ENCODE assay signal across 10 cellular contexts in genomic region chr5:75847561-75848021, GRCh38.
DNase-seq lines count a peak whose midpoint lies in the region; ATAC-seq and TF ChIP-seq lines count a peak whose summit lies in the region.
"Had no signal": no experiment of that assay in that cellular context is flagged by ENCODE, and none has a peak within 500 bp of the region (broad histone marks: within the 10 kb centered on the region; RNA-seq: fewer than 3 reads in every experiment).

No MANE protein-coding gene starts in this region.

- no peak overlapping the region for H3K4me3 Mint-ChIP-seq in stimulated activated effector memory CD8-positive, alpha-beta T cell treated with anti-CD3 and anti-CD28 coated beads, Interleukin-12 subunit alpha, Interleukin-12 subunit beta, amount 100 ng/mL, for 72 hours
- H3K4me3 Mint-ChIP-seq in glutamatergic neuron (ENCODE audit: unreplicated experiment), result no peak overlapping the region
- H3K4me3 Mint-ChIP-seq: brain had no signal

- no peak overlapping the region for H3K27ac Mint-ChIP-seq in stimulated activated effector memory CD8-positive, alpha-beta T cell treated with anti-CD3 and anti-CD28 coated beads, Interleukin-12 subunit alpha, Interleukin-12 subunit beta, amount 100 ng/mL, for 72 hours
- H3K27ac Mint-ChIP-seq in glutamatergic neuron (ENCODE audit: unreplicated experiment), result no peak overlapping the region
- H3K27ac Mint-ChIP-seq: brain had no signal

- no peak for TF ChIP-seq CTCF in glutamatergic neuron (IDR thresholded peaks at IDR 0.05; ENCODE audit: partially characterized antibody, unreplicated experiment)

- peak; percentile 83 for ATAC-seq in GM18505 (IDR thresholded peaks at IDR 0.05; ENCODE audit: unreplicated experiment)
- peak; percentile 92 for ATAC-seq in GM21515 (IDR thresholded peaks at IDR 0.05; ENCODE audit: unreplicated experiment)
- peak; percentile 89 for ATAC-seq in HG03135 (IDR thresholded peaks at IDR 0.05; ENCODE audit: unreplicated experiment)
- ATAC-seq in stimulated activated effector memory CD8-positive, alpha-beta T cell treated with anti-CD3 and anti-CD28 coated beads, Interleukin-12 subunit alpha, Interleukin-12 subunit beta, amount 100 ng/mL, for 72 hours, result no peak

- H3K4me1 Mint-ChIP-seq in stimulated activated effector memory CD8-positive, alpha-beta T cell treated with anti-CD3 and anti-CD28 coated beads, Interleukin-12 subunit alpha, Interleukin-12 subunit beta, amount 100 ng/mL, for 72 hours, result no peaks in the 10 kb centered on the region
- no peaks in the 10 kb centered on the region for H3K4me1 Mint-ChIP-seq in glutamatergic neuron (ENCODE audit: low read depth, unreplicated experiment)

- no peaks in the 10 kb centered on the region for H3K36me3 Mint-ChIP-seq in stimulated activated effector memory CD8-positive, alpha-beta T cell treated with anti-CD3 and anti-CD28 coated beads, Interleukin-12 subunit alpha, Interleukin-12 subunit beta, amount 100 ng/mL, for 72 hours
- no peaks in the 10 kb centered on the region for H3K36me3 Mint-ChIP-seq in glutamatergic neuron (ENCODE audit: unreplicated experiment)
- H3K36me3 Mint-ChIP-seq: brain had no signal

- no peak for TF ChIP-seq POLR2A in GM18505 (IDR thresholded peaks at IDR 0.05; ENCODE audit: borderline replicate concordance, extremely low read depth, insufficient read depth, insufficient read length)

- DNase-seq in SIG-M5 (lab: John Stamatoyannopoulos, UW) (peak; percentile 65), glutamatergic neuron (no peak), NCI-H1417 treated with DMSO at 0.1 percent for 48 hours (lab: John Stamatoyannopoulos, UW) (no peak)
- DNase-seq in stimulated activated effector memory CD8-positive, alpha-beta T cell treated with anti-CD3 and anti-CD28 coated beads, Interleukin-12 subunit alpha, Interleukin-12 subunit beta, amount 100 ng/mL, for 72 hours (ENCODE audit: low spot score in 2 of 2), result no peak
- no peak for DNase-seq in NK-92 treated with Interleukin-12 subunit alpha and Interleukin-12 subunit beta, amount 100 ng/mL, for 24 hours (lab: John Stamatoyannopoulos, UW)
- DNase-seq: MG63 had no signal

- no peaks in the 10 kb centered on the region for H3K9me3 Mint-ChIP-seq in stimulated activated effector memory CD8-positive, alpha-beta T cell treated with anti-CD3 and anti-CD28 coated beads, Interleukin-12 subunit alpha, Interleukin-12 subunit beta, amount 100 ng/mL, for 72 hours
- no peaks in the 10 kb centered on the region for H3K9me3 Mint-ChIP-seq in glutamatergic neuron (ENCODE audit: unreplicated experiment)
- H3K9me3 Mint-ChIP-seq: brain had no signal

- peaks cover 3% of the 10 kb centered on the region for H3K27me3 Mint-ChIP-seq in glutamatergic neuron (ENCODE audit: unreplicated experiment)
- H3K27me3 Mint-ChIP-seq: brain had no signal
